ENCODE assay signal across 1 cellular context in the genomic region with DNA sequence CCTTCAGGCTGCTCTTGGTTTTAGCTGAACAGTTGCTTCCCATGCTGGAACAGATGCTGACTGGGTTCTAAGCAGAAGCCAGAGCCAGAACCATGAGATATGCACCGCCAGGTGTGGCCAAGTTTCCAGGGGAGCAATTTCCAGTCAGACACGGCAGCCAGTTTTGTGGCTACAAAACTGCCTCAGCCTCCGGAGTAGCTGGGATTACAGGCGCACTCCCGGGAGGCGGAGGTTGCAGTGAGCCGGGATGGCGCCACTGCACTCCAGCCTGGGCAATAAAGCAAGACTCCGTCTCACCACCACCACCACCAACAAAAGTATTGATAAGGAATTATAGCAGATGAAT.
TF ChIP-seq lines count a peak whose summit lies in the region.

No MANE protein-coding gene starts in this region.

TF ChIP-seq in H1, 55 proteins besides CTCF, POLR2A, EP300 and RAD21:
- peak; percentile 16 for TF ChIP-seq KDM4A (IDR thresholded peaks at IDR 0.05; ENCODE audit: low read depth, low read length, severe bottlenecking)
- TF ChIP-seq TAF1 (IDR thresholded peaks at IDR 0.05; ENCODE audit: low read depth, low read length): peak; percentile 30; the same call in 1 of the 2 replicates
- TF ChIP-seq PHF8 (conservative IDR thresholded peaks at IDR 0.05; ENCODE audit: low read depth, low read length): 0 out of 2 replicates have a peak, but pooled peaks have one; percentile 2
- TF ChIP-seq NANOG (IDR thresholded peaks at IDR 0.05; ENCODE audit: insufficient read depth, low read depth, low read length, poor library complexity, severe bottlenecking): no peak
- TF ChIP-seq TEAD4 (IDR thresholded peaks at IDR 0.05; ENCODE audit: low read depth, low read length): no peak
- TF ChIP-seq CEBPB (IDR thresholded peaks at IDR 0.05; ENCODE audit: low read depth, low read length): no peak
- no peak for TF ChIP-seq ZNF274 (IDR thresholded peaks at IDR 0.05; ENCODE audit: borderline replicate concordance, extremely low read depth, low read length)
